In genomic region chr11:63951779-63952536, GRCh38 we compare ENCODE assay signal across 3 cellular contexts.
TF ChIP-seq lines count a peak whose summit lies in the region.

No MANE protein-coding gene starts in this region.

TF ChIP-seq in GM23338, 12 proteins besides CTCF, POLR2A, EP300 and RAD21 (continues in another document):
- TF ChIP-seq ZNF114 (CRISPR knock-in tag; IDR thresholded peaks at IDR 0.05): no peak
- TF ChIP-seq ZNF331 (CRISPR knock-in tag; IDR thresholded peaks at IDR 0.05; ENCODE audit: low read depth): no peak
- TF ChIP-seq STAT1 (IDR thresholded peaks at IDR 0.05; ENCODE audit: unreplicated experiment): no peak
- no peak for TF ChIP-seq POLR2AphosphoS5 (IDR thresholded peaks at IDR 0.05; ENCODE audit: low read depth)
- no peak for TF ChIP-seq EZH2 (IDR thresholded peaks at IDR 0.05; ENCODE audit: low read depth, unreplicated experiment)
- no peak for TF ChIP-seq REST (IDR thresholded peaks at IDR 0.05; ENCODE audit: unreplicated experiment)
- TF ChIP-seq EZH2phosphoT487 (IDR thresholded peaks at IDR 0.05; ENCODE audit: unreplicated experiment): no peak
- TF ChIP-seq JUNB (IDR thresholded peaks at IDR 0.05; ENCODE audit: unreplicated experiment): no peak
- no peak for TF ChIP-seq CREB1 (CRISPR knock-in tag; IDR thresholded peaks at IDR 0.05; ENCODE audit: low read depth)
- no peak for TF ChIP-seq NANOG (IDR thresholded peaks at IDR 0.05; ENCODE audit: borderline replicate concordance)

TF ChIP-seq in WTC11, 78 proteins besides CTCF, POLR2A, EP300 and RAD21:
- TF ChIP-seq ERG (CRISPR knock-in tag; IDR thresholded peaks at IDR 0.05): no peak
- no peak for TF ChIP-seq PREB (CRISPR knock-in tag; IDR thresholded peaks at IDR 0.05; ENCODE audit: borderline replicate concordance)
- TF ChIP-seq KAT7 (CRISPR knock-in tag; IDR thresholded peaks at IDR 0.05; ENCODE audit: borderline replicate concordance): no peak
- TF ChIP-seq TEAD1 (CRISPR knock-in tag; IDR thresholded peaks at IDR 0.05): no peak
- TF ChIP-seq CDX4 (CRISPR knock-in tag; IDR thresholded peaks at IDR 0.05; ENCODE audit: borderline replicate concordance): no peak
- no peak for TF ChIP-seq NFYB (CRISPR knock-in tag; conservative IDR thresholded peaks at IDR 0.05; ENCODE audit: low read depth)
- no peak for TF ChIP-seq MYBL2 (CRISPR knock-in tag; IDR thresholded peaks at IDR 0.05)
- TF ChIP-seq ZNF263 (CRISPR knock-in tag; IDR thresholded peaks at IDR 0.05; ENCODE audit: low read depth): no peak
- TF ChIP-seq CREM (CRISPR knock-in tag; IDR thresholded peaks at IDR 0.05): no peak
- no peak for TF ChIP-seq IRF1 (CRISPR knock-in tag; IDR thresholded peaks at IDR 0.05)
- TF ChIP-seq ZSCAN18 (CRISPR knock-in tag; IDR thresholded peaks at IDR 0.05): no peak
- no peak for TF ChIP-seq ZNF396 (CRISPR knock-in tag; IDR thresholded peaks at IDR 0.05; ENCODE audit: borderline replicate concordance)
TF ChIP-seq in WTC11: peak in this region for 0.

TF ChIP-seq in SK-N-SH treated with all-trans-retinoic acid at 6 μM for 48 hours, 23 proteins besides CTCF, POLR2A, EP300 and RAD21:
- TF ChIP-seq ZFP30 (CRISPR knock-in tag; IDR thresholded peaks at IDR 0.05) (no peak), ESRRG (CRISPR knock-in tag; IDR thresholded peaks at IDR 0.05) (no peak), ISL1 (CRISPR knock-in tag; IDR thresholded peaks at IDR 0.05) (no peak), OSR1 (CRISPR knock-in tag; IDR thresholded peaks at IDR 0.05) (no peak), ZNF70 (CRISPR knock-in tag; IDR thresholded peaks at IDR 0.05) (no peak), POU6F1 (CRISPR knock-in tag; IDR thresholded peaks at IDR 0.05; ENCODE audit: borderline replicate concordance, low read depth) (no peak), PATZ1 (CRISPR knock-in tag; IDR thresholded peaks at IDR 0.05; ENCODE audit: borderline replicate concordance) (no peak), TOX (CRISPR knock-in tag; IDR thresholded peaks at IDR 0.05; ENCODE audit: borderline replicate concordance) (no peak), ZFP3 (CRISPR knock-in tag; IDR thresholded peaks at IDR 0.05) (no peak), CREB5 (CRISPR knock-in tag; IDR thresholded peaks at IDR 0.05; ENCODE audit: low read depth) (no peak), ZNF8 (CRISPR knock-in tag; IDR thresholded peaks at IDR 0.05) (no peak), ARNTL (CRISPR knock-in tag; IDR thresholded peaks at IDR 0.05; ENCODE audit: borderline replicate concordance, low read depth) (no peak), ZC3H10 (CRISPR knock-in tag; IDR thresholded peaks at IDR 0.05) (no peak), CSRNP3 (CRISPR knock-in tag; IDR thresholded peaks at IDR 0.05) (no peak)
